19 cellular contexts compared by ENCODE assay signal in the genomic region with DNA sequence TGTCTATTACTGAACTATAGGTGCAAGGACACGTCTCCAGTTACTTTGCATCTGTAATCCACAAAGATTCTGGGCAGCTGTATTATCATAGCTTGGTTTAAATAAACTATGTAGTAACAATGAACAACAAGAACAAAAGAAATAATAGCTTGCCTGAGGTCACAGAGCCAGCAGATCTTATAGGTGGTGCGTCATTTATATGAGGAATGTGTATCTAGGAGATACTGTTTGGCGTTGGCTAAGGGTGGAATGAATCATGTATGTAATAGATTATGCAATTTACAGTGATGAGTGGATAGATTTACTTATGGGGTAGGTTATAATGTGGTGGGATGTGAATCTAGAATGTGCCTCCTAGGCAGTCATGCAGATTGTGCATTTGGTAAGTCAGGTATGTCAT. TPM values are rescaled to one million over a fixed set of nuclear protein-coding genes. Genes with fewer than 3 reads are reported as not detected.
DNase-seq lines count a peak whose midpoint lies in the region; ATAC-seq and TF ChIP-seq lines count a peak whose summit lies in the region.
"Had no signal": no experiment of that assay in that cellular context is flagged by ENCODE, and none has a peak within 500 bp of the region (broad histone marks: within the 10 kb centered on the region; RNA-seq: fewer than 3 reads in every experiment).

No MANE protein-coding gene starts in this region.

- no peaks in the 10 kb centered on the region for H3K9me2 ChIP-seq in PC-3 (replicated peaks; ENCODE audit: low read length)

- H3K27ac ChIP-seq in PC-3 (ENCODE audit: low read length) (peak overlapping the region; percentile 33), epithelial cell of prostate (no peak overlapping the region)
- H3K27ac ChIP-seq: ascending aorta, heart right ventricle had no signal

- H3K9me3 ChIP-seq in PC-3 (ENCODE audit: low read length): no peaks in the 10 kb centered on the region
- H3K9me3 ChIP-seq: ascending aorta, heart right ventricle had no signal

- no peaks in the 10 kb centered on the region for H3K36me3 ChIP-seq in PC-3 (ENCODE audit: low read depth, low read length)
- H3K36me3 ChIP-seq: ascending aorta, heart right ventricle had no signal

- H3K79me2 ChIP-seq in PC-3 (ENCODE audit: low read length): no peaks in the 10 kb centered on the region

- no peak overlapping the region for H3K4me2 ChIP-seq in PC-3 (ENCODE audit: low read length)

- H3K4me1 ChIP-seq in PC-3 (ENCODE audit: insufficient read depth, low read length): peaks cover 12% of the 10 kb centered on the region
- H3K4me1 ChIP-seq: ascending aorta, heart right ventricle had no signal

- H3K4me3 ChIP-seq in PC-3 (ENCODE audit: low read length): no peak overlapping the region
- H3K4me3 ChIP-seq in skeletal muscle cell (ENCODE audit: low read depth, low read length): no peak overlapping the region
- H3K4me3 ChIP-seq: ascending aorta, heart right ventricle had no signal

- H4K20me1 ChIP-seq in PC-3 (ENCODE audit: low read length): no peaks in the 10 kb centered on the region

- POLR2A ChIA-PET in PC-3 (lab: Charles Lee; ENCODE audit: unreplicated experiment): no interaction called here

- intact Hi-C loops in PC-3 (cut with micrococcal nuclease): no loop called here

- H2AFZ ChIP-seq in PC-3 (ENCODE audit: low read length): no peak overlapping the region

- no peaks in the 10 kb centered on the region for H3F3A ChIP-seq in PC-3 (ENCODE audit: low read length, unreplicated experiment)

- BruUV-seq in PC-3 (replicated peaks; lab: Mats Ljungman, UMichigan): no TSS peak

- DNase-seq in HCEC 1CT (peak; percentile 88), PC-3 (peak; percentile 93), epithelial cell of prostate (ENCODE audit: low read depth, low spot score) (peak; percentile 95), skeletal muscle cell (ENCODE audit: low read depth) (peak; percentile 45), Ammon's horn (ENCODE audit: low spot score) (no peak)
- DNase-seq: activated CD4-positive, alpha-beta memory T cell treated with anti-CD3 and anti-CD28 coated beads for 36 hours; CD8-positive, alpha-beta T cell; effector memory CD4-positive, alpha-beta T cell; GDM1; heart right ventricle; NCI-H1694 treated with DMSO at 0.1 percent for 48 hours; NCI-H774; SHP77; stimulated activated CD4-positive, alpha-beta T cell treated with anti-CD3 and anti-CD28 coated beads, Interleukin-4, amount 100 ng/mL, for 1 hour had no signal

- no peak for TF ChIP-seq CTCF in PC-3 (conservative IDR thresholded peaks at IDR 0.05; ENCODE audit: low read depth, low read length)

- CTCF ChIA-PET in PC-3 (lab: Charles Lee): interaction anchor here (0.5 to 0.7 kb wide), 3 partner anchors 47 to 133 kb away, joined by 3 to 4 read pairs (median 3); no protein-coding TSS in a partner anchor

- ATAC-seq in PC-3 (peak; percentile 94), HG03139 (IDR thresholded peaks at IDR 0.05; ENCODE audit: unreplicated experiment) (no peak), HG02884 (IDR thresholded peaks at IDR 0.05; ENCODE audit: unreplicated experiment) (no peak)
- ATAC-seq: CD8-positive, alpha-beta T cell; heart right ventricle; stimulated activated memory B cell treated with anti-CD40 and anti-IgM and Interleukin-4, amounts not matched to agents 10 μg/mL and 1 μg/mL and 100 μg/mL, for 72 hours had no signal

- H3K9ac ChIP-seq in PC-3 (ENCODE audit: low read length): no peak overlapping the region

- no peaks in the 10 kb centered on the region for H3K27me3 ChIP-seq in PC-3 (ENCODE audit: low read length)
- H3K27me3 ChIP-seq: ascending aorta had no signal

RNA-seq across cellular contexts. Expression of a gene that starts 42.8 kb away (rescaled TPM):
- total RNA-seq in PC-3 (2014; rRNA removed): not detected in 2 replicates
- total RNA-seq: activated CD4-positive, alpha-beta memory T cell treated with anti-CD3 and anti-CD28 coated beads for 36 hours; ascending aorta; CD8-positive, alpha-beta T cell; heart right ventricle; urinary bladder had no signal
